ENCODE assay signal across 31 cellular contexts in the genomic region with DNA sequence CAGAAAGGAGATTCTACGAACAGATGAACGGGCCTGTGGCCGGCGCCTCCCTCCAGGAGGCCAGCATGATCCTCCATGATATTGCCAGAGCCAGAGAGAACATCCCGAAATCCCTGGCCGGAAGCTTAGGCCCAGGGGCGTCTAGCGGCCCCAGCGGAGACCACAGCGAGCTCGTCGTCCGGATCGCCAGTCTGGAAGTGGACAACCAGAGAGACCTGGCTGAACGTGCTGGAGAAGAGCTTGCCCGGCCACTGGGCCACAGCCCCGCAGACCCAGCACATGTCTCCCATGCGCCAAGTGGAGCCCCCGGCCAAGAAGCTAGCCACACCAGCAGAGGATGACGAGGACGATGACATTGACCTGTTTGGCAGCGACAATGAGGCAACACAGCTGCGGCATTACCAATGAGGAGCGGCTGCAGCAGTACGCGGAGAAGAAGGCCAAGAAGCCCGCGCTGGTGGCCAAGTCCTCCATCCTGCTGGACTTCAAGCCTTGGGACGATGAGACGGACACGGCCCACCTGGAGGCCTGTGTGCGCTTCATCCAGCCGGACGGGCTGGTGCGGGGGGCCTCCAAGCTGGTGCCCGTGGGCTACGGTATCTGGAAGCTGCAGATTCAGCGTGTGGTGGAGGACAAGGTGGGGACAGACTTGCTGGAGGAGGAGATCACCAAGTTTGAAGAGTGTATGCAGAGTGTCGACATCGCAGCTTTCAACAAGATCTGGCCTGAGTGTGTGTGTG.
"Had no signal": no experiment of that assay in that cellular context is flagged by ENCODE, and none has a peak within 500 bp of the region (broad histone marks: within the 10 kb centered on the region; RNA-seq: fewer than 3 reads in every experiment).

No MANE protein-coding gene starts in this region.

- H3K27me3 ChIP-seq: brain microvascular endothelial cell had no signal

- H3K36me3 ChIP-seq: brain microvascular endothelial cell had no signal

- ATAC-seq: activated CD4-positive, CD25-positive, alpha-beta regulatory T cell treated with anti-CD3 and anti-CD28 coated beads, Interleukin-2, amount 50 U/mL, for 24 hours; activated CD8-positive, alpha-beta T cell treated with anti-CD3 and anti-CD28 coated beads for 36 hours; activated T-cell treated with anti-CD3 and anti-CD28 coated beads, Interleukin-2, amount 50 U/mL, for 4 hours; activated T-helper 17 cell treated with anti-CD3 and anti-CD28 coated beads, Interleukin-2, amount 50 U/mL, for 72 hours; esophagus mucosa; T-helper 17 cell had no signal

- H3K27ac ChIP-seq: brain microvascular endothelial cell, WERI-Rb-1 had no signal

- H3K4me3 Mint-ChIP-seq: activated B cell treated with CpG ODN at 0.5 μM for 24 hours; activated CD8-positive, alpha-beta T cell treated with anti-CD3 and anti-CD28 coated beads for 36 hours; activated naive CD8-positive, alpha-beta T cell; activated T-cell treated with anti-CD3 and anti-CD28 coated beads, Interleukin-2, amount 50 U/mL, for 4 hours; activated T-helper 17 cell treated with anti-CD3 and anti-CD28 coated beads, Interleukin-2, amount 50 U/mL, for 72 hours; endodermal cell; T-helper 17 cell; T-helper 2 cell treated with Interferon-gamma antibody and Interleukin-4, amounts not matched to agents 5 μg/mL and 100 μg/mL, for 36 hours had no signal

- H3K36me3 Mint-ChIP-seq: activated naive CD8-positive, alpha-beta T cell had no signal

- DNase-seq: activated B cell treated with CpG ODN at 0.5 μM for 24 hours; activated CD4-positive, alpha-beta T cell treated with anti-CD3 and anti-CD28 coated beads for 48 hours; activated CD4-positive, alpha-beta T cell treated with anti-CD3 and anti-CD28 coated beads, Interleukin-2, amount 50 U/mL, for 1 hour; activated CD4-positive, alpha-beta T cell treated with anti-CD3 and anti-CD28 coated beads, Interleukin-2, amount 50 U/mL, for 48 hours; activated CD8-positive, alpha-beta memory T cell treated with anti-CD3 and anti-CD28 coated beads for 24 hours; activated CD8-positive, alpha-beta T cell treated with anti-CD3 and anti-CD28 coated beads for 36 hours; activated effector memory CD4-positive, alpha-beta T cell treated with Interleukin-2 at 50 U/mL for 16 hours; activated gamma-delta T cell treated with Interleukin-2 at 50 U/mL for 16 hours; activated naive CD4-positive, alpha-beta T cell treated with anti-CD3 and anti-CD28 coated beads, Interleukin-2, amount 50 U/mL, for 16 hours; activated naive CD4-positive, alpha-beta T cell treated with Interleukin-2 at 50 U/mL for 16 hours; activated T-cell treated with anti-CD3 and anti-CD28 coated beads, Interleukin-2, amount 50 U/mL, for 4 hours; amniotic stem cell; anterior cingulate cortex; brain microvascular endothelial cell; caudate nucleus; cortex of kidney; effector memory CD4-positive, alpha-beta T cell; endodermal cell; foreskin fibroblast; glutamatergic neuron; T-helper 1 cell; T-helper 17 cell; T1000; WERI-Rb-1 had no signal

- FAIRE-seq: astrocyte, bronchial epithelial cell had no signal

- H3K27ac Mint-ChIP-seq: activated B cell treated with CpG ODN at 0.5 μM for 24 hours; activated CD8-positive, alpha-beta T cell treated with anti-CD3 and anti-CD28 coated beads for 36 hours; activated naive CD8-positive, alpha-beta T cell; activated T-helper 17 cell treated with anti-CD3 and anti-CD28 coated beads, Interleukin-2, amount 50 U/mL, for 72 hours; endodermal cell; T-helper 17 cell; T-helper 2 cell treated with Interferon-gamma antibody and Interleukin-4, amounts not matched to agents 5 μg/mL and 100 μg/mL, for 36 hours had no signal

- H3K9me3 Mint-ChIP-seq: activated B cell treated with CpG ODN at 0.5 μM for 24 hours; activated CD8-positive, alpha-beta T cell treated with anti-CD3 and anti-CD28 coated beads for 36 hours; activated T-cell treated with anti-CD3 and anti-CD28 coated beads, Interleukin-2, amount 50 U/mL, for 4 hours; activated T-helper 17 cell treated with anti-CD3 and anti-CD28 coated beads, Interleukin-2, amount 50 U/mL, for 72 hours; T-helper 2 cell treated with Interferon-gamma antibody and Interleukin-4, amounts not matched to agents 5 μg/mL and 100 μg/mL, for 36 hours had no signal

- H3K27me3 Mint-ChIP-seq: activated B cell treated with CpG ODN at 0.5 μM for 24 hours; activated CD8-positive, alpha-beta T cell treated with anti-CD3 and anti-CD28 coated beads for 36 hours; activated naive CD8-positive, alpha-beta T cell; activated T-helper 17 cell treated with anti-CD3 and anti-CD28 coated beads, Interleukin-2, amount 50 U/mL, for 72 hours; T-helper 17 cell had no signal
